40 cellular contexts compared by ENCODE assay signal in the genomic region with DNA sequence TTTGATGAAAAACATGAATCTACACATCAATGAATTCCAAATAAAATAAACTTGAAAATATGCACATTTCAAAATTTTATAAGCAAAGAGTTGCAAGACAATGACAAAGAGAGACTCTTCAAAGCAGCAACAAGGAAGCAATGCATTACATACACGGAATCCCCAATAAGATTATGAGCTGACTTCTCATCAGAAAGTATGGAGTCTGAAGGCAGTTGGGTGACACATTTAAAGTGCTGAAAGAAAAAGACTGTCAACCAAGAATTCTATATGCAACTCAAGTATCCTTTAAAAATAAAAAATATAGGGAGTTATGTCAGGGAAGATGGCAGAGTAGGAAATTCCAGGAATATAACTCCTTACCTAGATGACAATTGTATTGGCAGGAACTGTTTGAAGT. TPM values are rescaled to one million over a fixed set of nuclear protein-coding genes. Genes with fewer than 3 reads are reported as not detected.
"Had no signal": no experiment of that assay in that cellular context is flagged by ENCODE, and none has a peak within 500 bp of the region (broad histone marks: within the 10 kb centered on the region; RNA-seq: fewer than 3 reads in every experiment).

No MANE protein-coding gene starts in this region.

- H3K27ac ChIP-seq: adrenal gland, ascending aorta, body of pancreas, brain microvascular endothelial cell, breast epithelium, cardiac muscle cell had no signal

- H3K36me3 Mint-ChIP-seq: activated naive CD8-positive, alpha-beta T cell treated with anti-CD3 and anti-CD28 coated beads, Interleukin-2, amount 10 ng/mL, durations not matched to agents 7 days and 5 days; brain had no signal

- H3K9me3 Mint-ChIP-seq: activated T-helper 17 cell treated with anti-CD3 and anti-CD28 coated beads, Interleukin-2, amount 50 U/mL, for 72 hours had no signal

- H3K4me3 ChIP-seq: adrenal gland, ascending aorta, body of pancreas, breast epithelium, cardiac muscle cell had no signal

- DNase-seq: activated effector memory CD4-positive, alpha-beta T cell treated with anti-CD3 and anti-CD28 coated beads, Interleukin-2, amount 50 U/mL, for 16 hours; activated effector memory CD4-positive, alpha-beta T cell treated with Interleukin-2 at 50 U/mL for 16 hours; activated gamma-delta T cell; activated gamma-delta T cell treated with Interleukin-2 at 50 U/mL for 16 hours; activated naive CD4-positive, alpha-beta T cell; activated naive CD4-positive, alpha-beta T cell treated with anti-CD3 and anti-CD28 coated beads for 36 hours; activated naive CD4-positive, alpha-beta T cell treated with anti-CD3 and anti-CD28 coated beads, Interleukin-2, amount 10 ng/mL, durations not matched to agents 7 days and 5 days; activated naive CD4-positive, alpha-beta T cell treated with anti-CD3 and anti-CD28 coated beads, Interleukin-2, amount 50 U/mL, for 16 hours; activated naive CD4-positive, alpha-beta T cell treated with Interleukin-2 at 50 U/mL for 16 hours; activated naive CD8-positive, alpha-beta T cell treated with anti-CD3 and anti-CD28 coated beads for 36 hours; activated naive CD8-positive, alpha-beta T cell treated with anti-CD3 and anti-CD28 coated beads, Interleukin-2, amount 10 ng/mL, durations not matched to agents 7 days and 5 days; activated naive CD8-positive, alpha-beta T cell treated with anti-CD3 and anti-CD28 coated beads, Interleukin-2, amount 50 U/mL, for 24 hours; activated T-cell treated with anti-CD3 and anti-CD28 coated beads, Interleukin-2, amount 50 U/mL, for 24 hours; activated T-cell treated with anti-CD3 and anti-CD28 coated beads, Interleukin-2, amount 50 U/mL, for 4 hours; activated T-cell treated with anti-CD3 and anti-CD28 coated beads, Interleukin-2, amount 50 U/mL, for 48 hours; activated T-cell treated with anti-CD3 and anti-CD28 coated beads, Interleukin-2, amount 50 U/mL, for 72 hours; adrenal gland; amniotic stem cell; amygdala; anterior cingulate cortex; aorta; body of pancreas; brain microvascular endothelial cell; caudate nucleus; central memory CD4-positive, alpha-beta T cell; cerebellar nuclear complex had no signal

- H3K27me3 ChIP-seq: adrenal gland, ascending aorta, body of pancreas, brain microvascular endothelial cell, breast epithelium, cardiac muscle cell had no signal

- H3K4me3 Mint-ChIP-seq: activated naive CD4-positive, alpha-beta T cell treated with anti-CD3 and anti-CD28 coated beads for 36 hours; activated naive CD4-positive, alpha-beta T cell treated with anti-CD3 and anti-CD28 coated beads, Interleukin-2, amount 10 ng/mL, durations not matched to agents 7 days and 5 days; activated naive CD4-positive, alpha-beta T cell treated with anti-CD3 and anti-CD28 coated beads, Interleukin-2, amount 50 U/mL, for 24 hours; activated naive CD8-positive, alpha-beta T cell; activated naive CD8-positive, alpha-beta T cell treated with anti-CD3 and anti-CD28 coated beads for 36 hours; activated naive CD8-positive, alpha-beta T cell treated with anti-CD3 and anti-CD28 coated beads, Interleukin-2, amount 10 ng/mL, durations not matched to agents 7 days and 5 days; activated naive CD8-positive, alpha-beta T cell treated with anti-CD3 and anti-CD28 coated beads, Interleukin-2, amount 50 U/mL, for 24 hours; activated T-cell treated with anti-CD3 and anti-CD28 coated beads, Interleukin-2, amount 50 U/mL, for 24 hours; activated T-cell treated with anti-CD3 and anti-CD28 coated beads, Interleukin-2, amount 50 U/mL, for 4 hours; activated T-cell treated with anti-CD3 and anti-CD28 coated beads, Interleukin-2, amount 50 U/mL, for 72 hours; activated T-helper 1 cell treated with anti-CD3 and anti-CD28 coated beads, Interleukin-12 subunit alpha, Interleukin-12 subunit beta, Interleukin-2, Interleukin-4 antibody, amounts not matched to agents 30 ng/mL and 10 ng/mL and 1 ng/mL, durations not matched to agents 14 hours and 24 hours and 36 hours; activated T-helper 17 cell treated with anti-CD3 and anti-CD28 coated beads, Interleukin-2, amount 50 U/mL, for 72 hours; brain; central memory CD8-positive, alpha-beta T cell had no signal

- H3K36me3 ChIP-seq: adrenal gland, ascending aorta, brain microvascular endothelial cell, breast epithelium, cardiac muscle cell had no signal

- ATAC-seq: activated naive CD4-positive, alpha-beta T cell treated with anti-CD3 and anti-CD28 coated beads, Interleukin-2, amount 50 U/mL, for 72 hours; activated naive CD8-positive, alpha-beta T cell treated with anti-CD3 and anti-CD28 coated beads, Interleukin-2, amount 50 U/mL, for 24 hours; activated T-cell treated with anti-CD3 and anti-CD28 coated beads, Interleukin-2, amount 50 U/mL, for 4 hours; activated T-cell treated with anti-CD3 and anti-CD28 coated beads, Interleukin-2, amount 50 U/mL, for 72 hours; activated T-helper 17 cell treated with anti-CD3 and anti-CD28 coated beads, Interleukin-2, amount 50 U/mL, for 72 hours; body of pancreas had no signal

- H3K4me1 ChIP-seq: adrenal gland, ascending aorta, body of pancreas, breast epithelium had no signal

- H3K27me3 Mint-ChIP-seq: activated naive CD8-positive, alpha-beta T cell treated with anti-CD3 and anti-CD28 coated beads for 36 hours; activated T-cell treated with anti-CD3 and anti-CD28 coated beads, Interleukin-2, amount 50 U/mL, for 24 hours; activated T-helper 17 cell treated with anti-CD3 and anti-CD28 coated beads, Interleukin-2, amount 50 U/mL, for 72 hours had no signal

- H3K27ac Mint-ChIP-seq: activated naive CD4-positive, alpha-beta T cell treated with anti-CD3 and anti-CD28 coated beads for 36 hours; activated naive CD4-positive, alpha-beta T cell treated with anti-CD3 and anti-CD28 coated beads, Interleukin-2, amount 10 ng/mL, durations not matched to agents 7 days and 5 days; activated naive CD4-positive, alpha-beta T cell treated with anti-CD3 and anti-CD28 coated beads, Interleukin-2, amount 50 U/mL, for 24 hours; activated naive CD4-positive, alpha-beta T cell treated with anti-CD3 and anti-CD28 coated beads, Interleukin-2, amount 50 U/mL, for 72 hours; activated naive CD8-positive, alpha-beta T cell; activated naive CD8-positive, alpha-beta T cell treated with anti-CD3 and anti-CD28 coated beads for 36 hours; activated naive CD8-positive, alpha-beta T cell treated with anti-CD3 and anti-CD28 coated beads, Interleukin-2, amount 10 ng/mL, durations not matched to agents 7 days and 5 days; activated naive CD8-positive, alpha-beta T cell treated with anti-CD3 and anti-CD28 coated beads, Interleukin-2, amount 50 U/mL, for 24 hours; activated T-cell treated with anti-CD3 and anti-CD28 coated beads, Interleukin-2, amount 50 U/mL, for 24 hours; activated T-cell treated with anti-CD3 and anti-CD28 coated beads, Interleukin-2, amount 50 U/mL, for 72 hours; activated T-helper 1 cell treated with anti-CD3 and anti-CD28 coated beads, Interleukin-12 subunit alpha, Interleukin-12 subunit beta, Interleukin-2, Interleukin-4 antibody, amounts not matched to agents 30 ng/mL and 10 ng/mL and 1 ng/mL, durations not matched to agents 14 hours and 24 hours and 36 hours; activated T-helper 17 cell treated with anti-CD3 and anti-CD28 coated beads, Interleukin-2, amount 50 U/mL, for 72 hours; activated T-helper 2 cell treated with anti-CD3 and anti-CD28 coated beads, Interferon-gamma antibody, Interleukin-2, Interleukin-4, amounts not matched to agents 10 μg/mL and 5 μg/mL and 100 μg/mL, durations not matched to agents 14 hours and 24 hours and 36 hours; brain had no signal

- H3K4me1 Mint-ChIP-seq: activated naive CD4-positive, alpha-beta T cell treated with anti-CD3 and anti-CD28 coated beads, Interleukin-2, amount 10 ng/mL, durations not matched to agents 7 days and 5 days; activated naive CD4-positive, alpha-beta T cell treated with anti-CD3 and anti-CD28 coated beads, Interleukin-2, amount 50 U/mL, for 24 hours; activated naive CD8-positive, alpha-beta T cell treated with anti-CD3 and anti-CD28 coated beads for 36 hours; activated naive CD8-positive, alpha-beta T cell treated with anti-CD3 and anti-CD28 coated beads, Interleukin-2, amount 10 ng/mL, durations not matched to agents 7 days and 5 days; activated naive CD8-positive, alpha-beta T cell treated with anti-CD3 and anti-CD28 coated beads, Interleukin-2, amount 50 U/mL, for 24 hours; activated T-helper 17 cell treated with anti-CD3 and anti-CD28 coated beads, Interleukin-2, amount 50 U/mL, for 72 hours; central memory CD8-positive, alpha-beta T cell had no signal

RNA-seq across cellular contexts. Expression of gene PRSS50, which starts 46.5 kb away (rescaled TPM):
- total RNA-seq: activated naive CD4-positive, alpha-beta T cell treated with anti-CD3 and anti-CD28 coated beads for 36 hours; activated naive CD4-positive, alpha-beta T cell treated with anti-CD3 and anti-CD28 coated beads, Interleukin-2, amount 50 U/mL, for 72 hours; activated naive CD8-positive, alpha-beta T cell treated with anti-CD3 and anti-CD28 coated beads for 36 hours; activated naive CD8-positive, alpha-beta T cell treated with anti-CD3 and anti-CD28 coated beads, Interleukin-2, amount 10 ng/mL, durations not matched to agents 7 days and 5 days; activated T-cell treated with anti-CD3 and anti-CD28 coated beads, Interleukin-2, amount 50 U/mL, for 4 hours; activated T-helper 1 cell treated with anti-CD3 and anti-CD28 coated beads, Interleukin-12 subunit alpha, Interleukin-12 subunit beta, Interleukin-2, Interleukin-4 antibody, amounts not matched to agents 30 ng/mL and 10 ng/mL and 1 ng/mL, durations not matched to agents 14 hours and 24 hours and 36 hours; activated T-helper 2 cell treated with anti-CD3 and anti-CD28 coated beads, Interferon-gamma antibody, Interleukin-2, Interleukin-4, amounts not matched to agents 10 μg/mL and 5 μg/mL and 100 μg/mL, durations not matched to agents 14 hours and 24 hours and 36 hours; aorta; ascending aorta; astrocyte; bronchial epithelial cell; chondrocyte had no signal
